In genomic region chr1:196517193-196517592, GRCh38 we compare ENCODE assay signal across 1 cellular context.
TF ChIP-seq lines count a peak whose summit lies in the region.

No MANE protein-coding gene starts in this region.

TF ChIP-seq in A549, 52 proteins besides CTCF, POLR2A, EP300 and RAD21:
- TF ChIP-seq, protein P1, sequence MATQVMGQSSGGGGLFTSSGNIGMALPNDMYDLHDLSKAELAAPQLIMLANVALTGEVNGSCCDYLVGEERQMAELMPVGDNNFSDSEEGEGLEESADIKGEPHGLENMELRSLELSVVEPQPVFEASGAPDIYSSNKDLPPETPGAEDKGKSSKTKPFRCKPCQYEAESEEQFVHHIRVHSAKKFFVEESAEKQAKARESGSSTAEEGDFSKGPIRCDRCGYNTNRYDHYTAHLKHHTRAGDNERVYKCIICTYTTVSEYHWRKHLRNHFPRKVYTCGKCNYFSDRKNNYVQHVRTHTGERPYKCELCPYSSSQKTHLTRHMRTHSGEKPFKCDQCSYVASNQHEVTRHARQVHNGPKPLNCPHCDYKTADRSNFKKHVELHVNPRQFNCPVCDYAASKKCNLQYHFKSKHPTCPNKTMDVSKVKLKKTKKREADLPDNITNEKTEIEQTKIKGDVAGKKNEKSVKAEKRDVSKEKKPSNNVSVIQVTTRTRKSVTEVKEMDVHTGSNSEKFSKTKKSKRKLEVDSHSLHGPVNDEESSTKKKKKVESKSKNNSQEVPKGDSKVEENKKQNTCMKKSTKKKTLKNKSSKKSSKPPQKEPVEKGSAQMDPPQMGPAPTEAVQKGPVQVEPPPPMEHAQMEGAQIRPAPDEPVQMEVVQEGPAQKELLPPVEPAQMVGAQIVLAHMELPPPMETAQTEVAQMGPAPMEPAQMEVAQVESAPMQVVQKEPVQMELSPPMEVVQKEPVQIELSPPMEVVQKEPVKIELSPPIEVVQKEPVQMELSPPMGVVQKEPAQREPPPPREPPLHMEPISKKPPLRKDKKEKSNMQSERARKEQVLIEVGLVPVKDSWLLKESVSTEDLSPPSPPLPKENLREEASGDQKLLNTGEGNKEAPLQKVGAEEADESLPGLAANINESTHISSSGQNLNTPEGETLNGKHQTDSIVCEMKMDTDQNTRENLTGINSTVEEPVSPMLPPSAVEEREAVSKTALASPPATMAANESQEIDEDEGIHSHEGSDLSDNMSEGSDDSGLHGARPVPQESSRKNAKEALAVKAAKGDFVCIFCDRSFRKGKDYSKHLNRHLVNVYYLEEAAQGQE (IDR thresholded peaks at IDR 0.05): no peak
- no peak for TF ChIP-seq SREBF2 (IDR thresholded peaks at IDR 0.05)
- TF ChIP-seq ATOH8 (CRISPR knock-in tag; IDR thresholded peaks at IDR 0.05; ENCODE audit: low read depth): no peak
- no peak for TF ChIP-seq FOSL2 (IDR thresholded peaks at IDR 0.05)
- no peak for TF ChIP-seq FOSL2 (CRISPR knock-in tag; IDR thresholded peaks at IDR 0.05)
- no peak for TF ChIP-seq JUN (IDR thresholded peaks at IDR 0.05)
- TF ChIP-seq TFCP2L1 (CRISPR knock-in tag; IDR thresholded peaks at IDR 0.05): no peak
- TF ChIP-seq PBX3 (IDR thresholded peaks at IDR 0.05): no peak
- TF ChIP-seq, protein P2, sequence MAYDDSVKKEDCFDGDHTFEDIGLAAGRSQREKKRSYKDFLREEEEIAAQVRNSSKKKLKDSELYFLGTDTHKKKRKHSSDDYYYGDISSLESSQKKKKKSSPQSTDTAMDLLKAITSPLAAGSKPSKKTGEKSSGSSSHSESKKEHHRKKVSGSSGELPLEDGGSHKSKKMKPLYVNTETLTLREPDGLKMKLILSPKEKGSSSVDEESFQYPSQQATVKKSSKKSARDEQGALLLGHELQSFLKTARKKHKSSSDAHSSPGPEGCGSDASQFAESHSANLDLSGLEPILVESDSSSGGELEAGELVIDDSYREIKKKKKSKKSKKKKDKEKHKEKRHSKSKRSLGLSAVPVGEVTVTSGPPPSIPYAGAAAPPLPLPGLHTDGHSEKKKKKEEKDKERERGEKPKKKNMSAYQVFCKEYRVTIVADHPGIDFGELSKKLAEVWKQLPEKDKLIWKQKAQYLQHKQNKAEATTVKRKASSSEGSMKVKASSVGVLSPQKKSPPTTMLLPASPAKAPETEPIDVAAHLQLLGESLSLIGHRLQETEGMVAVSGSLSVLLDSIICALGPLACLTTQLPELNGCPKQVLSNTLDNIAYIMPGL (CRISPR knock-in tag; IDR thresholded peaks at IDR 0.05; ENCODE audit: borderline replicate concordance): no peak
- TF ChIP-seq MAFK (IDR thresholded peaks at IDR 0.05; ENCODE audit: partially characterized antibody): no peak
- TF ChIP-seq NR3C1 (IDR thresholded peaks at IDR 0.05): no peak
- no peak for TF ChIP-seq KDM1A (IDR thresholded peaks at IDR 0.05; ENCODE audit: low read depth)
